Comparison of ENCODE assay signal across 1 cellular context in the genomic region with DNA sequence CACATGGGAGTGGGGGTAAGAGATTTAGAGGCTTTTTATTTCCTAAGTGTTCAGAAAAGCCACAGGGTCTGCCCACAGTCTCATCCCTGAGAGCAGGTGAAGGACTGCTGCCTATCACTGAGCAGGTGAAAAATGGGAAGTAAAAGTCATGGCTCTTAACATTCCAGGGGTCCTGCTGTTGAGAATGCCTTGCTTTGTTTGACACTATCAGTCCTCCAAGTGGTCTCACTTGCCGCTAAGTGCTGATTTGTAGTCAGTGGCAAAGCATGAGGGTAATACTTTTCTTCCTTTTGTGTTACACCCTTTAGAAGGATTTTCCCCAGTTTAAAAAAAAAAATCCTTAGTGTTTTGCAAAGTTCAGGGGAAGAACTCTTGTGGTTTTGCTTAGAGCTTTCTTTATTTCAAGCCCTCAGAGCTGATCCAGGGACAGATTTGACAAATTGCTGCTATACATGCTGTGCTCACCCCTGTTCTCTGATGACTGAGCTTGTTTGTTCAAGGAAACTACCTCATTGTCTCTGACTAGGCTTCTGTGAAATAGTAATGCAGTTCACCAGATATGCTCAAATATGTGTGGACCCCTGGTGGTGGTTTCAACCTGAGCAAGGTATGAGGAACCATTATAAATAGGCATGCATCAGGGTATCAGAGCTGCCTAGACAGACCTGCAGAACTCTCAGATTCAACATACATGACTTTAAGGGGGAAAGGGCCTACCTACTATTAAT.
TF ChIP-seq lines count a peak whose summit lies in the region.

No MANE protein-coding gene starts in this region.

TF ChIP-seq in K562, 482 proteins besides CTCF, POLR2A, EP300 and RAD21:
- TF ChIP-seq SETDB1 (IDR thresholded peaks at IDR 0.05; ENCODE audit: low read length): no peak
- TF ChIP-seq HDAC3 (IDR thresholded peaks at IDR 0.05; ENCODE audit: borderline replicate concordance, partially characterized antibody): no peak
- TF ChIP-seq, protein P1, sequence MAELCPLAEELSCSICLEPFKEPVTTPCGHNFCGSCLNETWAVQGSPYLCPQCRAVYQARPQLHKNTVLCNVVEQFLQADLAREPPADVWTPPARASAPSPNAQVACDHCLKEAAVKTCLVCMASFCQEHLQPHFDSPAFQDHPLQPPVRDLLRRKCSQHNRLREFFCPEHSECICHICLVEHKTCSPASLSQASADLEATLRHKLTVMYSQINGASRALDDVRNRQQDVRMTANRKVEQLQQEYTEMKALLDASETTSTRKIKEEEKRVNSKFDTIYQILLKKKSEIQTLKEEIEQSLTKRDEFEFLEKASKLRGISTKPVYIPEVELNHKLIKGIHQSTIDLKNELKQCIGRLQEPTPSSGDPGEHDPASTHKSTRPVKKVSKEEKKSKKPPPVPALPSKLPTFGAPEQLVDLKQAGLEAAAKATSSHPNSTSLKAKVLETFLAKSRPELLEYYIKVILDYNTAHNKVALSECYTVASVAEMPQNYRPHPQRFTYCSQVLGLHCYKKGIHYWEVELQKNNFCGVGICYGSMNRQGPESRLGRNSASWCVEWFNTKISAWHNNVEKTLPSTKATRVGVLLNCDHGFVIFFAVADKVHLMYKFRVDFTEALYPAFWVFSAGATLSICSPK (IDR thresholded peaks at IDR 0.05; ENCODE audit: borderline replicate concordance): no peak
- no peak for TF ChIP-seq NR4A1 (CRISPR knock-in tag; IDR thresholded peaks at IDR 0.05)
- TF ChIP-seq NR4A1 (tag; IDR thresholded peaks at IDR 0.05): no peak
- TF ChIP-seq PRPF4 (IDR thresholded peaks at IDR 0.05; ENCODE audit: insufficient read depth, low read depth, low read length, poor library complexity, severe bottlenecking): no peak
- TF ChIP-seq, protein P2, sequence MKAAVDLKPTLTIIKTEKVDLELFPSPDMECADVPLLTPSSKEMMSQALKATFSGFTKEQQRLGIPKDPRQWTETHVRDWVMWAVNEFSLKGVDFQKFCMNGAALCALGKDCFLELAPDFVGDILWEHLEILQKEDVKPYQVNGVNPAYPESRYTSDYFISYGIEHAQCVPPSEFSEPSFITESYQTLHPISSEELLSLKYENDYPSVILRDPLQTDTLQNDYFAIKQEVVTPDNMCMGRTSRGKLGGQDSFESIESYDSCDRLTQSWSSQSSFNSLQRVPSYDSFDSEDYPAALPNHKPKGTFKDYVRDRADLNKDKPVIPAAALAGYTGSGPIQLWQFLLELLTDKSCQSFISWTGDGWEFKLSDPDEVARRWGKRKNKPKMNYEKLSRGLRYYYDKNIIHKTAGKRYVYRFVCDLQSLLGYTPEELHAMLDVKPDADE (conservative IDR thresholded peaks at IDR 0.05; ENCODE audit: control insufficient read depth, low read depth, low read length): no peak
- TF ChIP-seq LCOR (CRISPR knock-in tag; IDR thresholded peaks at IDR 0.05): no peak
- TF ChIP-seq ARID1B (IDR thresholded peaks at IDR 0.05): no peak
- no peak for TF ChIP-seq ZNF75A (CRISPR knock-in tag; IDR thresholded peaks at IDR 0.05)
- TF ChIP-seq ZNF146 (CRISPR knock-in tag; IDR thresholded peaks at IDR 0.05; ENCODE audit: unreplicated experiment): no peak
- TF ChIP-seq, protein P3, sequence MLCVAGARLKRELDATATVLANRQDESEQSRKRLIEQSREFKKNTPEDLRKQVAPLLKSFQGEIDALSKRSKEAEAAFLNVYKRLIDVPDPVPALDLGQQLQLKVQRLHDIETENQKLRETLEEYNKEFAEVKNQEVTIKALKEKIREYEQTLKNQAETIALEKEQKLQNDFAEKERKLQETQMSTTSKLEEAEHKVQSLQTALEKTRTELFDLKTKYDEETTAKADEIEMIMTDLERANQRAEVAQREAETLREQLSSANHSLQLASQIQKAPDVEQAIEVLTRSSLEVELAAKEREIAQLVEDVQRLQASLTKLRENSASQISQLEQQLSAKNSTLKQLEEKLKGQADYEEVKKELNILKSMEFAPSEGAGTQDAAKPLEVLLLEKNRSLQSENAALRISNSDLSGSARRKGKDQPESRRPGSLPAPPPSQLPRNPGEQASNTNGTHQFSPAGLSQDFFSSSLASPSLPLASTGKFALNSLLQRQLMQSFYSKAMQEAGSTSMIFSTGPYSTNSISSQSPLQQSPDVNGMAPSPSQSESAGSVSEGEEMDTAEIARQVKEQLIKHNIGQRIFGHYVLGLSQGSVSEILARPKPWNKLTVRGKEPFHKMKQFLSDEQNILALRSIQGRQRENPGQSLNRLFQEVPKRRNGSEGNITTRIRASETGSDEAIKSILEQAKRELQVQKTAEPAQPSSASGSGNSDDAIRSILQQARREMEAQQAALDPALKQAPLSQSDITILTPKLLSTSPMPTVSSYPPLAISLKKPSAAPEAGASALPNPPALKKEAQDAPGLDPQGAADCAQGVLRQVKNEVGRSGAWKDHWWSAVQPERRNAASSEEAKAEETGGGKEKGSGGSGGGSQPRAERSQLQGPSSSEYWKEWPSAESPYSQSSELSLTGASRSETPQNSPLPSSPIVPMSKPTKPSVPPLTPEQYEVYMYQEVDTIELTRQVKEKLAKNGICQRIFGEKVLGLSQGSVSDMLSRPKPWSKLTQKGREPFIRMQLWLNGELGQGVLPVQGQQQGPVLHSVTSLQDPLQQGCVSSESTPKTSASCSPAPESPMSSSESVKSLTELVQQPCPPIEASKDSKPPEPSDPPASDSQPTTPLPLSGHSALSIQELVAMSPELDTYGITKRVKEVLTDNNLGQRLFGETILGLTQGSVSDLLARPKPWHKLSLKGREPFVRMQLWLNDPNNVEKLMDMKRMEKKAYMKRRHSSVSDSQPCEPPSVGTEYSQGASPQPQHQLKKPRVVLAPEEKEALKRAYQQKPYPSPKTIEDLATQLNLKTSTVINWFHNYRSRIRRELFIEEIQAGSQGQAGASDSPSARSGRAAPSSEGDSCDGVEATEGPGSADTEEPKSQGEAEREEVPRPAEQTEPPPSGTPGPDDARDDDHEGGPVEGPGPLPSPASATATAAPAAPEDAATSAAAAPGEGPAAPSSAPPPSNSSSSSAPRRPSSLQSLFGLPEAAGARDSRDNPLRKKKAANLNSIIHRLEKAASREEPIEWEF (CRISPR knock-in tag; IDR thresholded peaks at IDR 0.05): no peak
- no peak for TF ChIP-seq ZNF431 (CRISPR knock-in tag; IDR thresholded peaks at IDR 0.05)
- TF ChIP-seq ZNF224 (CRISPR knock-in tag; IDR thresholded peaks at IDR 0.05): no peak
- TF ChIP-seq CEBPB (tag; IDR thresholded peaks at IDR 0.05): no peak
- TF ChIP-seq PPARD (CRISPR knock-in tag; IDR thresholded peaks at IDR 0.05): no peak
- no peak for TF ChIP-seq MAFK (IDR thresholded peaks at IDR 0.05; ENCODE audit: low read length)
- no peak for TF ChIP-seq SPI1 (IDR thresholded peaks at IDR 0.05; ENCODE audit: borderline replicate concordance, low read depth, low read length)
TF ChIP-seq in K562: peak in this region for 0.
